8 cellular contexts compared by ENCODE assay signal in genomic region chr19:4815426-4816387, GRCh38. TPM values are rescaled to one million over a fixed set of nuclear protein-coding genes. Genes with fewer than 3 reads are reported as not detected.
A peak's percentile ranks its signal among the peaks of the same experiment; 100 is the strongest.
DNase-seq lines count a peak whose midpoint lies in the region; ATAC-seq and TF ChIP-seq lines count a peak whose summit lies in the region.

No MANE protein-coding gene starts in this region.

- no peaks in the 10 kb centered on the region for H3K27me3 Mint-ChIP-seq in activated naive CD4-positive, alpha-beta T cell treated with anti-CD3 and anti-CD28 coated beads, Interleukin-2, amount 50 U/mL, for 24 hours

- no peak for TF ChIP-seq POLR2A in testis (IDR thresholded peaks at IDR 0.05)

- no peaks in the 10 kb centered on the region for H4K20me1 ChIP-seq in osteoblast (ENCODE audit: insufficient read depth, low read length)

- peaks cover 11% of the 10 kb centered on the region for H3K4me1 ChIP-seq in osteoblast (ENCODE audit: insufficient read depth, low read length)
- H3K4me1 ChIP-seq in testis, result no peaks in the 10 kb centered on the region

- H3K79me2 ChIP-seq in osteoblast (ENCODE audit: insufficient read depth, low read length), result peaks cover 7% of the 10 kb centered on the region

- no peaks in the 10 kb centered on the region for H3K27me3 ChIP-seq in osteoblast (ENCODE audit: insufficient read depth, low read length)
- no peaks in the 10 kb centered on the region for H3K27me3 ChIP-seq in testis

- 23 to 33% methylated on average over 27 to 36 of the region's 36 CpGs for WGBS in testis, 2 donors

- peak; percentile 83 for ATAC-seq in SK-N-SH treated with all-trans-retinoic acid at 6 μM for 48 hours
- ATAC-seq in GM18858 (IDR thresholded peaks at IDR 0.05; ENCODE audit: unreplicated experiment), result no peak

- peak overlapping the region; percentile 85 for H3K4me3 Mint-ChIP-seq in activated naive CD4-positive, alpha-beta T cell treated with anti-CD3 and anti-CD28 coated beads, Interleukin-2, amount 50 U/mL, for 24 hours

- H3K4me3 ChIP-seq in osteoblast (ENCODE audit: insufficient read depth, low read length) (no peak overlapping the region), testis (peak overlapping the region in 1 of 2 donors; percentile 6)

- DNase-seq in GM10266 (ENCODE audit: extremely low spot score), result peak; percentile 94
- peak; percentile 93 for DNase-seq in NCI-H1092 treated with DMSO at 0.1 percent for 48 hours (lab: John Stamatoyannopoulos, UW)
- DNase-seq in globus pallidus (ENCODE audit: low spot score), result peak; percentile 92
- peak; percentile 99 for DNase-seq in osteoblast (ENCODE audit: insufficient read length, low spot score, missing footprints)
- peak; percentile 96 for DNase-seq in testis

- H3K9me3 ChIP-seq in osteoblast (ENCODE audit: low read depth, low read length) (no peaks in the 10 kb centered on the region), testis (no peaks in the 10 kb centered on the region)

- H2AFZ ChIP-seq in osteoblast (ENCODE audit: low read length), result peak overlapping the region; percentile 8

- H3K4me1 Mint-ChIP-seq in activated naive CD4-positive, alpha-beta T cell treated with anti-CD3 and anti-CD28 coated beads, Interleukin-2, amount 50 U/mL, for 24 hours, result peaks cover 20% of the 10 kb centered on the region

- H3K4me2 ChIP-seq in osteoblast (ENCODE audit: insufficient read depth, low read length), result peak overlapping the region; percentile 49

- intact Hi-C loops in testis (cut with DNase I; ENCODE audit: low total_unique reads), result no loop called here

- peak overlapping the region; percentile 22 for H3K27ac ChIP-seq in osteoblast (ENCODE audit: low read depth, low read length)
- no peak overlapping the region for H3K27ac ChIP-seq in testis

- H3K36me3 ChIP-seq in osteoblast (ENCODE audit: insufficient read depth, low read length) (peaks cover 10% of the 10 kb centered on the region), testis (ENCODE audit: low read depth, missing control alignments) (no peaks in the 10 kb centered on the region)

- H3K27ac Mint-ChIP-seq in activated naive CD4-positive, alpha-beta T cell treated with anti-CD3 and anti-CD28 coated beads, Interleukin-2, amount 50 U/mL, for 24 hours, result peak overlapping the region; percentile 91

- H3K9me3 Mint-ChIP-seq in activated naive CD4-positive, alpha-beta T cell treated with anti-CD3 and anti-CD28 coated beads, Interleukin-2, amount 50 U/mL, for 24 hours, result no peaks in the 10 kb centered on the region

- TF ChIP-seq CTCF in GM10266 (IDR thresholded peaks at IDR 0.05; ENCODE audit: control insufficient read depth, insufficient read depth, low read depth, missing control alignments) (no peak), osteoblast (IDR thresholded peaks at IDR 0.05; ENCODE audit: extremely low read depth, low read depth, low read length) (no peak), testis (IDR thresholded peaks at IDR 0.05) (no peak)

- no peaks in the 10 kb centered on the region for H3K36me3 Mint-ChIP-seq in activated naive CD4-positive, alpha-beta T cell treated with anti-CD3 and anti-CD28 coated beads, Interleukin-2, amount 50 U/mL, for 24 hours

TF ChIP-seq in SK-N-SH treated with all-trans-retinoic acid at 6 μM for 48 hours, 23 proteins besides CTCF, POLR2A, EP300 and RAD21:
- TF ChIP-seq, protein P1, sequence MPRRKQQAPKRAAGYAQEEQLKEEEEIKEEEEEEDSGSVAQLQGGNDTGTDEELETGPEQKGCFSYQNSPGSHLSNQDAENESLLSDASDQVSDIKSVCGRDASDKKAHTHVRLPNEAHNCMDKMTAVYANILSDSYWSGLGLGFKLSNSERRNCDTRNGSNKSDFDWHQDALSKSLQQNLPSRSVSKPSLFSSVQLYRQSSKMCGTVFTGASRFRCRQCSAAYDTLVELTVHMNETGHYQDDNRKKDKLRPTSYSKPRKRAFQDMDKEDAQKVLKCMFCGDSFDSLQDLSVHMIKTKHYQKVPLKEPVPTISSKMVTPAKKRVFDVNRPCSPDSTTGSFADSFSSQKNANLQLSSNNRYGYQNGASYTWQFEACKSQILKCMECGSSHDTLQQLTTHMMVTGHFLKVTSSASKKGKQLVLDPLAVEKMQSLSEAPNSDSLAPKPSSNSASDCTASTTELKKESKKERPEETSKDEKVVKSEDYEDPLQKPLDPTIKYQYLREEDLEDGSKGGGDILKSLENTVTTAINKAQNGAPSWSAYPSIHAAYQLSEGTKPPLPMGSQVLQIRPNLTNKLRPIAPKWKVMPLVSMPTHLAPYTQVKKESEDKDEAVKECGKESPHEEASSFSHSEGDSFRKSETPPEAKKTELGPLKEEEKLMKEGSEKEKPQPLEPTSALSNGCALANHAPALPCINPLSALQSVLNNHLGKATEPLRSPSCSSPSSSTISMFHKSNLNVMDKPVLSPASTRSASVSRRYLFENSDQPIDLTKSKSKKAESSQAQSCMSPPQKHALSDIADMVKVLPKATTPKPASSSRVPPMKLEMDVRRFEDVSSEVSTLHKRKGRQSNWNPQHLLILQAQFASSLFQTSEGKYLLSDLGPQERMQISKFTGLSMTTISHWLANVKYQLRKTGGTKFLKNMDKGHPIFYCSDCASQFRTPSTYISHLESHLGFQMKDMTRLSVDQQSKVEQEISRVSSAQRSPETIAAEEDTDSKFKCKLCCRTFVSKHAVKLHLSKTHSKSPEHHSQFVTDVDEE (CRISPR knock-in tag; IDR thresholded peaks at IDR 0.05), result no peak
- 0 out of 2 replicates have a peak, but pooled peaks have one; percentile 7 for TF ChIP-seq RARB (CRISPR knock-in tag; IDR thresholded peaks at IDR 0.05)

RNA-seq across cellular contexts. Expression of gene TICAM1, which starts 15.8 kb away (rescaled TPM):
- 2.7 and 3.3 TPM in 2 replicates for total RNA-seq in osteoblast
- 1 to 10 TPM; 5.0 to 6.3 TPM for total RNA-seq in testis
- 4.8 TPM for polyA plus RNA-seq in testis (ENCODE audit: insufficient read depth, low read depth, low replicate concordance)

RNA-seq across cellular contexts. Expression of gene FEM1A, which starts 24.2 kb away (rescaled TPM):
- total RNA-seq in osteoblast (10.3 and 12.7 TPM in 2 replicates), testis (10 to 100 TPM; 14.3 to 15.8 TPM)
- 7.5 TPM for polyA plus RNA-seq in testis (ENCODE audit: insufficient read depth, low read depth, low replicate concordance)

RNA-seq across cellular contexts. Expression of gene PLIN3, which starts 51.8 kb away (rescaled TPM):
- 224 and 260 TPM in 2 replicates for total RNA-seq in osteoblast
- total RNA-seq in testis, result 10 to 100 TPM; 63.4 to 82.8 TPM
- 109 TPM for polyA plus RNA-seq in testis (ENCODE audit: insufficient read depth, low read depth, low replicate concordance)
